Comparison of ENCODE assay signal across 8 cellular contexts in the genomic region with DNA sequence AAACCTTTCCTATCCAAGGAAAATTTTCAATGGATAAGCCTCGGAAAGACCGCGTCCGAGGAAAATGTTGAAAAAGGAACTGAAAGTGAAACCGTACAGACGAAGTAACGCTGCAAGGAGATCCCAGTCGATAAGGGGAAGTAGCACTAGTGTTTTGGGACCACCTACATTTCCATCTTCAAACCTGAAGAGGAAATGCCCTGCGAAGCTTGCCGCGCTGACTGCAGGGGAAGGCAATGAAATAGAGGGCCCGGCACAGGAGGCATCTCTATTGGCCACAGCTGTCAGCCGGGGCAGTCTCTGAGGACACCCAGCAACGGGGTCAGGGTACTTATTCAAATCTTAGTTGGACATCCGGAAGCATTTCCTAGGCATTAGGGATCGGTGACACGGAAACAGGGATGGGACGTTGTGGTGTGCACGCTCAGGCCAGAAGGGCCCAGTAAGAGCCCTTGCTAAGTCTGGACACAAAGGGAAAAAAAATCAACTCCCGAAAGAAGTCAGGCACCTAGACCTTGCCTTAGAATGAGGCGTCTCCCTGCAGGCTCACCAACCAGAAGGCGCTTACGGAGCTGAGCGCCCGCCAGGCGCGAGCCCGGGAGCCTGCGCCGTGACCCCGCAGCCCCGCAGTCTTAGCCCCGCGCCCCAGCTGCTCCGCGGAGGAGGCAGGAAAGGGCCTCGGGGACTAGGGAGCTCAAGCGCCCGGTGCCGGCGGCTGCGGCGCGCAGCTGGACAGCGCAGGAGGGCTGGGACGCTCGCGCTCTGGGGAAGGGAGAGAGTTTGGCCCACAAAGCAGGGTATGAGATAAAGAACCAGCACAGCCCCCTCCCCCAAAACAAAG. TPM values are rescaled to one million over a fixed set of nuclear protein-coding genes. Genes with fewer than 3 reads are reported as not detected.
DNase-seq lines count a peak whose midpoint lies in the region; ATAC-seq and TF ChIP-seq lines count a peak whose summit lies in the region.

No MANE protein-coding gene starts in this region.

- peaks cover 33% of the 10 kb centered on the region for H3K36me3 Mint-ChIP-seq in natural killer cell treated with Interleukin-12 subunit alpha and Interleukin-12 subunit beta and Interleukin-15 and Interleukin-18, amount 100 ng/mL, for 72 hours

- H3K36me3 ChIP-seq in HUES48 (ENCODE audit: control insufficient read depth, insufficient read depth, low read length) (peaks cover 30% of the 10 kb centered on the region), transverse colon (peaks cover 0 to 21% (median 2%) of the 10 kb centered on the region in 4 donors)

- H3K4me3 Mint-ChIP-seq in natural killer cell treated with Interleukin-12 subunit alpha and Interleukin-12 subunit beta and Interleukin-15 and Interleukin-18, amount 100 ng/mL, for 72 hours = peak overlapping the region; percentile 99

- no peak for TF ChIP-seq CTCF in transverse colon (IDR thresholded peaks at IDR 0.05)

- 0 out of 2 replicates have a peak, but pooled peaks cover 4% of the 10 kb centered on the region for H3K4me1 ChIP-seq in HUES48 (ENCODE audit: control insufficient read depth, insufficient read depth, low read length)
- peaks cover 5 to 20% (median 15%) of the 10 kb centered on the region in 4 donors for H3K4me1 ChIP-seq in transverse colon

- H3K9me3 Mint-ChIP-seq in natural killer cell treated with Interleukin-12 subunit alpha and Interleukin-12 subunit beta and Interleukin-15 and Interleukin-18, amount 100 ng/mL, for 72 hours = no peaks in the 10 kb centered on the region

- DNase-seq in DMS53 treated with DMSO at 0.1 percent for 48 hours (lab: John Stamatoyannopoulos, UW; ENCODE audit: unreplicated experiment) = peak; percentile 66
- DNase-seq in activated effector memory CD4-positive, alpha-beta T cell treated with Interleukin-2 at 50 U/mL for 16 hours = peak; percentile 31
- peak; percentile 27 for DNase-seq in fibroblast of the conjunctiva (ENCODE audit: low read depth)
- peak; percentile 82 for DNase-seq in natural killer cell treated with Interleukin-12 subunit alpha and Interleukin-12 subunit beta and Interleukin-15 and Interleukin-18, amount 100 ng/mL, for 72 hours (ENCODE audit: low spot score)
- DNase-seq in transverse colon = peak; percentile 82

- TF ChIP-seq POLR2A in transverse colon (IDR thresholded peaks at IDR 0.05) = peak; percentile 50

- 0 to 1% methylated on average over 12 to 37 of the region's 48 CpGs for WGBS in transverse colon (ENCODE audit: low coverage in 1 of 2), 2 donors

- H3K27me3 Mint-ChIP-seq in natural killer cell treated with Interleukin-12 subunit alpha and Interleukin-12 subunit beta and Interleukin-15 and Interleukin-18, amount 100 ng/mL, for 72 hours = no peaks in the 10 kb centered on the region

- H3K9ac ChIP-seq in HUES48 (ENCODE audit: low read depth, low read length) = peak overlapping the region; percentile 94

- H3K27me3 ChIP-seq in HUES48 (ENCODE audit: control insufficient read depth, insufficient read depth, low read length) (no peaks in the 10 kb centered on the region), transverse colon (no peaks in the 10 kb centered on the region)

- H3K9me3 ChIP-seq in HUES48 (ENCODE audit: control insufficient read depth, insufficient read depth, low read length) = no peaks in the 10 kb centered on the region
- no peaks in the 10 kb centered on the region for H3K9me3 ChIP-seq in transverse colon

- H3K4me1 Mint-ChIP-seq in natural killer cell treated with Interleukin-12 subunit alpha and Interleukin-12 subunit beta and Interleukin-15 and Interleukin-18, amount 100 ng/mL, for 72 hours (ENCODE audit: low read depth in 2 of 2) = peaks cover 49 to 55% of the 10 kb centered on the region in 2 donors

- H3K4me3 ChIP-seq in HUES48 (ENCODE audit: low read depth, low read length) (peak overlapping the region; percentile 96), transverse colon (peak overlapping the region; percentile 72 to 99 (median 90))

- peak overlapping the region; percentile 95 for H3K27ac ChIP-seq in HUES48 (ENCODE audit: low read depth, low read length)
- peak overlapping the region; percentile 97 to 100 (median 98) for H3K27ac ChIP-seq in transverse colon

- intact Hi-C loops in transverse colon (cut with DNase I; ENCODE audit: low total_unique reads) = no loop called here

- TF ChIP-seq EP300 in transverse colon (IDR thresholded peaks at IDR 0.05; ENCODE audit: low read depth) = no peak

- peak; percentile 46 for ATAC-seq in GM21447 (IDR thresholded peaks at IDR 0.05; ENCODE audit: unreplicated experiment)
- ATAC-seq in natural killer cell treated with Interleukin-12 subunit alpha and Interleukin-12 subunit beta and Interleukin-15 and Interleukin-18, amount 100 ng/mL, for 72 hours = peak; percentile 72 to 73

- peak overlapping the region; percentile 95 to 97 for H3K27ac Mint-ChIP-seq in natural killer cell treated with Interleukin-12 subunit alpha and Interleukin-12 subunit beta and Interleukin-15 and Interleukin-18, amount 100 ng/mL, for 72 hours

- in situ Hi-C loops in transverse colon (cut with MboI; ENCODE audit: low pct_ligation_motif_present in 1 of 4, low pct_unique_long_range_greater_than_20kb in 1 of 4, low sequenced_read_pairs in 3 of 4) = no loop called here

TF ChIP-seq in PFSK-1, 5 proteins besides CTCF, POLR2A, EP300 and RAD21:
- TF ChIP-seq TAF1 (IDR thresholded peaks at IDR 0.05; ENCODE audit: borderline replicate concordance, insufficient read depth, low read length) (peak; percentile 66; the same call in 1 of the 2 replicates), FOXP2 (optimal IDR thresholded peaks at IDR 0.05; ENCODE audit: borderline replicate concordance, extremely low read depth, extremely low read length, insufficient read depth) (no peak), SIN3A (IDR thresholded peaks at IDR 0.05; ENCODE audit: borderline replicate concordance, insufficient read depth, low read length) (peak; percentile 80; the same call in 1 of the 2 replicates), POLR2AphosphoS5 (IDR thresholded peaks at IDR 0.05; ENCODE audit: low read depth, low read length) (peak; percentile 40; the same call in 1 of the 2 replicates)
- TF ChIP-seq, protein P1, sequence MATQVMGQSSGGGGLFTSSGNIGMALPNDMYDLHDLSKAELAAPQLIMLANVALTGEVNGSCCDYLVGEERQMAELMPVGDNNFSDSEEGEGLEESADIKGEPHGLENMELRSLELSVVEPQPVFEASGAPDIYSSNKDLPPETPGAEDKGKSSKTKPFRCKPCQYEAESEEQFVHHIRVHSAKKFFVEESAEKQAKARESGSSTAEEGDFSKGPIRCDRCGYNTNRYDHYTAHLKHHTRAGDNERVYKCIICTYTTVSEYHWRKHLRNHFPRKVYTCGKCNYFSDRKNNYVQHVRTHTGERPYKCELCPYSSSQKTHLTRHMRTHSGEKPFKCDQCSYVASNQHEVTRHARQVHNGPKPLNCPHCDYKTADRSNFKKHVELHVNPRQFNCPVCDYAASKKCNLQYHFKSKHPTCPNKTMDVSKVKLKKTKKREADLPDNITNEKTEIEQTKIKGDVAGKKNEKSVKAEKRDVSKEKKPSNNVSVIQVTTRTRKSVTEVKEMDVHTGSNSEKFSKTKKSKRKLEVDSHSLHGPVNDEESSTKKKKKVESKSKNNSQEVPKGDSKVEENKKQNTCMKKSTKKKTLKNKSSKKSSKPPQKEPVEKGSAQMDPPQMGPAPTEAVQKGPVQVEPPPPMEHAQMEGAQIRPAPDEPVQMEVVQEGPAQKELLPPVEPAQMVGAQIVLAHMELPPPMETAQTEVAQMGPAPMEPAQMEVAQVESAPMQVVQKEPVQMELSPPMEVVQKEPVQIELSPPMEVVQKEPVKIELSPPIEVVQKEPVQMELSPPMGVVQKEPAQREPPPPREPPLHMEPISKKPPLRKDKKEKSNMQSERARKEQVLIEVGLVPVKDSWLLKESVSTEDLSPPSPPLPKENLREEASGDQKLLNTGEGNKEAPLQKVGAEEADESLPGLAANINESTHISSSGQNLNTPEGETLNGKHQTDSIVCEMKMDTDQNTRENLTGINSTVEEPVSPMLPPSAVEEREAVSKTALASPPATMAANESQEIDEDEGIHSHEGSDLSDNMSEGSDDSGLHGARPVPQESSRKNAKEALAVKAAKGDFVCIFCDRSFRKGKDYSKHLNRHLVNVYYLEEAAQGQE (IDR thresholded peaks at IDR 0.05; ENCODE audit: insufficient read depth in 1 of 2, low read depth in 2 of 2, low read length in 2 of 2) = peak in 1 of 2 experiments; percentile 57; a peak in 1 of 4 replicates
TF ChIP-seq in PFSK-1: peak in this region for 4.

RNA-seq across cellular contexts. Expression of a gene that starts 0.6 kb away (rescaled TPM):
- polyA plus RNA-seq in PFSK-1 (2012; ENCODE audit: insufficient read length, low read depth) = 34.5 TPM
- 10 to 100 TPM; 72.2 to 77.4 TPM for total RNA-seq in natural killer cell treated with Interleukin-12 subunit alpha and Interleukin-12 subunit beta and Interleukin-15 and Interleukin-18, amount 100 ng/mL, for 72 hours
- 10 to 100 TPM; 34.4 to 78.2 (median 64.9) TPM for total RNA-seq in transverse colon

RNA-seq across cellular contexts. Expression of a gene that starts 6.4 kb away (rescaled TPM):
- not detected for polyA plus RNA-seq in PFSK-1 (2012; ENCODE audit: insufficient read length, low read depth)
- 10 to 100 TPM; 10.5 to 47.2 TPM for total RNA-seq in natural killer cell treated with Interleukin-12 subunit alpha and Interleukin-12 subunit beta and Interleukin-15 and Interleukin-18, amount 100 ng/mL, for 72 hours
- total RNA-seq in transverse colon = 100 to 1,000 TPM; 104 to 224 (median 191) TPM

RNA-seq across cellular contexts. Expression of a gene that starts 24.2 kb away (rescaled TPM):
- polyA plus RNA-seq in PFSK-1 (2012; ENCODE audit: insufficient read length, low read depth) = 2.7 TPM
- 10 to 100 TPM; 11.0 to 25.9 TPM for total RNA-seq in natural killer cell treated with Interleukin-12 subunit alpha and Interleukin-12 subunit beta and Interleukin-15 and Interleukin-18, amount 100 ng/mL, for 72 hours
- 100 to 1,000 TPM in 2 of 4 donors, 10 to 100 TPM in 2; 91.7 to 126 (median 105) TPM for total RNA-seq in transverse colon

RNA-seq across cellular contexts. Expression of a gene that starts 24.6 kb away (rescaled TPM):
- 0.11 TPM for polyA plus RNA-seq in PFSK-1 (2012; ENCODE audit: insufficient read length, low read depth)
- total RNA-seq in natural killer cell treated with Interleukin-12 subunit alpha and Interleukin-12 subunit beta and Interleukin-15 and Interleukin-18, amount 100 ng/mL, for 72 hours = 100 to 1,000 TPM; 217 to 250 TPM
- total RNA-seq in transverse colon = 10 to 100 TPM in 1 of 4 donors, 1 to 10 TPM in 2, under 1 TPM in 1; 0.60 to 11.0 (median 4.4) TPM

RNA-seq across cellular contexts. Expression of a gene that starts 44.2 kb away (rescaled TPM):
- 0.34 TPM for polyA plus RNA-seq in PFSK-1 (2012; ENCODE audit: insufficient read length, low read depth)
- not detected for total RNA-seq in natural killer cell treated with Interleukin-12 subunit alpha and Interleukin-12 subunit beta and Interleukin-15 and Interleukin-18, amount 100 ng/mL, for 72 hours
- 1 to 10 TPM in 1 of 4 donors, under 1 TPM in 2, not detected in 1; 0.37 to 4.0 (median 0.82) TPM for total RNA-seq in transverse colon

Comparison
In these comparisons a context has a peak if more than half of its experiments do, and no peak if none do; other contexts are left out.
1. Peak in every context shown above with its lines: DNase-seq, ATAC-seq, H3K4me3 ChIP-seq and H3K27ac ChIP-seq.
2. DNase-seq: peak in every context shown above with its lines; median percentile 82 in natural killer cell treated with Interleukin-12 subunit alpha and Interleukin-12 subunit beta and Interleukin-15 and Interleukin-18, amount 100 ng/mL, for 72 hours; 82 in transverse colon; 66 in DMS53 treated with DMSO at 0.1 percent for 48 hours; 31 in activated effector memory CD4-positive, alpha-beta T cell treated with Interleukin-2 at 50 U/mL for 16 hours; 27 in fibroblast of the conjunctiva.